In genomic region chr4:18105023-18106011, GRCh38 we compare ENCODE assay signal across 14 cellular contexts.
DNase-seq lines count a peak whose midpoint lies in the region; ATAC-seq and TF ChIP-seq lines count a peak whose summit lies in the region.
"Had no signal": no experiment of that assay in that cellular context is flagged by ENCODE, and none has a peak within 500 bp of the region (broad histone marks: within the 10 kb centered on the region; RNA-seq: fewer than 3 reads in every experiment).

No MANE protein-coding gene starts in this region.

- H3K9ac ChIP-seq in colonic mucosa (ENCODE audit: low read depth in 2 of 2, low read length in 2 of 2), result no peak overlapping the region
- H3K9ac ChIP-seq: BLaER1 treated with 17β-estradiol and CSF1 and Interleukin-3, amounts not matched to agents 10 nM and 100 nM had no signal

- peak overlapping the region; percentile 79 for H3K27ac ChIP-seq in colonic mucosa
- H3K27ac ChIP-seq: BLaER1 treated with 17β-estradiol and CSF1 and Interleukin-3, amounts not matched to agents 10 nM and 100 nM; lower lobe of right lung had no signal

- no peak overlapping the region for H3K4me3 ChIP-seq in colonic mucosa
- H3K4me3 ChIP-seq: BLaER1 treated with 17β-estradiol and CSF1 and Interleukin-3, amounts not matched to agents 10 nM and 100 nM; lower lobe of right lung had no signal

- no peaks in the 10 kb centered on the region for H3K9me3 ChIP-seq in colonic mucosa
- H3K9me3 ChIP-seq: BLaER1 treated with 17β-estradiol and CSF1 and Interleukin-3, amounts not matched to agents 10 nM and 100 nM; lower lobe of right lung had no signal

- H3K36me3 ChIP-seq in colonic mucosa, result no peaks in the 10 kb centered on the region
- H3K36me3 ChIP-seq: BLaER1 treated with 17β-estradiol and CSF1 and Interleukin-3, amounts not matched to agents 10 nM and 100 nM; lower lobe of right lung had no signal

- TF ChIP-seq CTCF in colonic mucosa (IDR thresholded peaks at IDR 0.05), result no peak

- ATAC-seq in GM18867 (IDR thresholded peaks at IDR 0.05; ENCODE audit: unreplicated experiment), result peak; percentile 77
- ATAC-seq in GM21515 (IDR thresholded peaks at IDR 0.05; ENCODE audit: unreplicated experiment), result peak; percentile 70
- ATAC-seq in HG03097 (IDR thresholded peaks at IDR 0.05; ENCODE audit: low FRiP score, unreplicated experiment), result peak; percentile 87
- ATAC-seq in left ventricle myocardium superior, result no peak
- ATAC-seq: activated CD4-positive, alpha-beta T cell treated with anti-CD3 and anti-CD28 coated beads for 36 hours; lower lobe of right lung had no signal

- DNase-seq in colonic mucosa (peak; percentile 41), NCI-H2171 treated with DMSO at 0.1 percent for 48 hours (lab: John Stamatoyannopoulos, UW) (no peak), amniotic stem cell (lab: John Stamatoyannopoulos, UW) (no peak), left ventricle myocardium superior (no peak)
- no peak for DNase-seq in activated T-helper 2 cell treated with anti-CD3 and anti-CD28 coated beads, Interferon-gamma antibody, Interleukin-2, Interleukin-4, amounts not matched to agents 10 μg/mL and 5 μg/mL and 100 μg/mL, durations not matched to agents 14 hours and 24 hours and 36 hours (ENCODE audit: low spot score)
- DNase-seq: activated CD4-positive, alpha-beta T cell treated with anti-CD3 and anti-CD28 coated beads for 36 hours; activated naive CD4-positive, alpha-beta T cell treated with anti-CD3 and anti-CD28 coated beads, Interleukin-2, amount 10 ng/mL, durations not matched to agents 7 days and 5 days; lower lobe of right lung; NCI-H524; stimulated activated naive B cell treated with anti-CD40 and anti-IgM and Interleukin-4, amounts not matched to agents 10 μg/mL and 1 μg/mL and 100 μg/mL, for 72 hours had no signal

- intact Hi-C loops in colonic mucosa (cut with DNase I) (no loop called here), left ventricle myocardium superior (cut with micrococcal nuclease) (no loop called here)
- intact Hi-C loops in activated T-helper 2 cell treated with anti-CD3 and anti-CD28 coated beads, Interferon-gamma antibody, Interleukin-2, Interleukin-4, amounts not matched to agents 10 μg/mL and 5 μg/mL and 100 μg/mL, durations not matched to agents 14 hours and 24 hours and 36 hours (cut with micrococcal nuclease), result no loop called here

- no peaks in the 10 kb centered on the region for H3K4me1 ChIP-seq in colonic mucosa
- H3K4me1 ChIP-seq: BLaER1 treated with 17β-estradiol and CSF1 and Interleukin-3, amounts not matched to agents 10 nM and 100 nM; lower lobe of right lung had no signal

- no peaks in the 10 kb centered on the region for H3K27me3 ChIP-seq in colonic mucosa
- H3K27me3 ChIP-seq: BLaER1 treated with 17β-estradiol and CSF1 and Interleukin-3, amounts not matched to agents 10 nM and 100 nM had no signal

- H3K27me3 Mint-ChIP-seq in activated T-helper 2 cell treated with anti-CD3 and anti-CD28 coated beads, Interferon-gamma antibody, Interleukin-2, Interleukin-4, amounts not matched to agents 10 μg/mL and 5 μg/mL and 100 μg/mL, durations not matched to agents 14 hours and 24 hours and 36 hours (ENCODE audit: low read depth), result peaks cover 4% of the 10 kb centered on the region
- H3K27me3 Mint-ChIP-seq: activated naive CD4-positive, alpha-beta T cell treated with anti-CD3 and anti-CD28 coated beads, Interleukin-2, amount 10 ng/mL, durations not matched to agents 7 days and 5 days had no signal

- no peaks in the 10 kb centered on the region for H3K36me3 Mint-ChIP-seq in activated T-helper 2 cell treated with anti-CD3 and anti-CD28 coated beads, Interferon-gamma antibody, Interleukin-2, Interleukin-4, amounts not matched to agents 10 μg/mL and 5 μg/mL and 100 μg/mL, durations not matched to agents 14 hours and 24 hours and 36 hours (ENCODE audit: low read depth)
- H3K36me3 Mint-ChIP-seq: activated naive CD4-positive, alpha-beta T cell treated with anti-CD3 and anti-CD28 coated beads, Interleukin-2, amount 10 ng/mL, durations not matched to agents 7 days and 5 days; stimulated activated naive B cell treated with anti-CD40 and anti-IgM and Interleukin-4, amounts not matched to agents 10 μg/mL and 1 μg/mL and 100 μg/mL, for 72 hours had no signal

- H3K27ac Mint-ChIP-seq in activated T-helper 2 cell treated with anti-CD3 and anti-CD28 coated beads, Interferon-gamma antibody, Interleukin-2, Interleukin-4, amounts not matched to agents 10 μg/mL and 5 μg/mL and 100 μg/mL, durations not matched to agents 14 hours and 24 hours and 36 hours, result no peak overlapping the region
- H3K27ac Mint-ChIP-seq: activated CD4-positive, alpha-beta T cell treated with anti-CD3 and anti-CD28 coated beads for 36 hours; activated naive CD4-positive, alpha-beta T cell treated with anti-CD3 and anti-CD28 coated beads, Interleukin-2, amount 10 ng/mL, durations not matched to agents 7 days and 5 days; stimulated activated naive B cell treated with anti-CD40 and anti-IgM and Interleukin-4, amounts not matched to agents 10 μg/mL and 1 μg/mL and 100 μg/mL, for 72 hours had no signal

- H3K9me3 Mint-ChIP-seq in activated T-helper 2 cell treated with anti-CD3 and anti-CD28 coated beads, Interferon-gamma antibody, Interleukin-2, Interleukin-4, amounts not matched to agents 10 μg/mL and 5 μg/mL and 100 μg/mL, durations not matched to agents 14 hours and 24 hours and 36 hours, result no peaks in the 10 kb centered on the region
- H3K9me3 Mint-ChIP-seq: activated naive CD4-positive, alpha-beta T cell treated with anti-CD3 and anti-CD28 coated beads, Interleukin-2, amount 10 ng/mL, durations not matched to agents 7 days and 5 days; stimulated activated naive B cell treated with anti-CD40 and anti-IgM and Interleukin-4, amounts not matched to agents 10 μg/mL and 1 μg/mL and 100 μg/mL, for 72 hours had no signal

- H3K4me3 Mint-ChIP-seq in activated T-helper 2 cell treated with anti-CD3 and anti-CD28 coated beads, Interferon-gamma antibody, Interleukin-2, Interleukin-4, amounts not matched to agents 10 μg/mL and 5 μg/mL and 100 μg/mL, durations not matched to agents 14 hours and 24 hours and 36 hours (ENCODE audit: low read depth), result no peak overlapping the region
- H3K4me3 Mint-ChIP-seq: activated CD4-positive, alpha-beta T cell treated with anti-CD3 and anti-CD28 coated beads for 36 hours; activated naive CD4-positive, alpha-beta T cell treated with anti-CD3 and anti-CD28 coated beads, Interleukin-2, amount 10 ng/mL, durations not matched to agents 7 days and 5 days; stimulated activated naive B cell treated with anti-CD40 and anti-IgM and Interleukin-4, amounts not matched to agents 10 μg/mL and 1 μg/mL and 100 μg/mL, for 72 hours had no signal

- no peaks in the 10 kb centered on the region for H3K4me1 Mint-ChIP-seq in activated T-helper 2 cell treated with anti-CD3 and anti-CD28 coated beads, Interferon-gamma antibody, Interleukin-2, Interleukin-4, amounts not matched to agents 10 μg/mL and 5 μg/mL and 100 μg/mL, durations not matched to agents 14 hours and 24 hours and 36 hours (ENCODE audit: low read depth)
- H3K4me1 Mint-ChIP-seq: activated CD4-positive, alpha-beta T cell treated with anti-CD3 and anti-CD28 coated beads for 36 hours; activated naive CD4-positive, alpha-beta T cell treated with anti-CD3 and anti-CD28 coated beads, Interleukin-2, amount 10 ng/mL, durations not matched to agents 7 days and 5 days had no signal
